ENCODE assay signal across 1 cellular context in the genomic region with DNA sequence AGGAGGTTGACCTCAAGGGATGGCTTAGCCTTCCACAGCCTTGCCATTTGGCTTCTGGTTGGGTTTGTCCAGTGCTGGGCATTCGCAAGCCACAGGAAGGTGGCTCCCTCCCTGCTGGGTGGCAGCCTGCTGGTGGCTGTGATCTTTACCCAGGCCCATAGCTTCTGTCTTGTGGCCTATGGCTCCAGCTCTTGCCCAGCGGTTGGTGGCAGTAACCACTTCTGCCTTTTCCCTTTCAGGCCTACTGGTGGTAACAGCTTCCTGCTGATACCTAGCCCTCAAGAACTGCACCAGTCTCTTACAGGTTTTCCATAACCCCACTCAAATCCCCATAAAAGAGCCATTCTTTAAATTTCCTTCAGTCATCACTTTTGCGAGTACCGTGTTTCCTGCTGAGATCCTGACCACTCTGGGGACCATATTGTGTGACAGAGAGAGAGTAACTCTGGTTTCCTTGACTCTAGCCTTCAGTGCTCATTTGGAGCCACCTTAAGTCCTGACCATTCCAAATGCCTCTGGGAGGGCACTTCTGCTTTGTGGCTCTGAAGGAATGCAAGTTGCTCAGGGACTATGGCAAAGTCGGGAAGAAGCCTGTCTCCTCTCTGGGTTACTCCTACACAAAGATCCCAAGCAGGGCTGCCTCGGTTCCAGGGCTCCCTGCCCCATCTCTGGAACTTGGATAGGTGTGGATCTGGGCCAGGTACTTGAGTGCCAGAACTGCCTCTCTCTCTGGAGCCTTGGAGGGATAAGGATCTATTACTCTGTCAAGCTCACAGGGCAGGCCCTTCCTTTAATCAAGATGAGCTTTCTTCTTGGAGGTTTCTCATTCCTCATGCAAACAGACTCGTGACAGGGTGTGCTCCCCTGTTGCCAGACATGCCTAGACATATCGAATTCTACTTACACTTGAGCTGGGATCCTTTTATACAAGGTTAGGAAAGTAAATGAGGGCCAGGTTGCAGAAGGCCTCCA.
TF ChIP-seq lines count a peak whose summit lies in the region.

No MANE protein-coding gene starts in this region.

TF ChIP-seq in H1, 55 proteins besides CTCF, POLR2A, EP300 and RAD21:
- TF ChIP-seq TAF1 (IDR thresholded peaks at IDR 0.05; ENCODE audit: low read depth, low read length) = no peak
- no peak for TF ChIP-seq HDAC2 (IDR thresholded peaks at IDR 0.05; ENCODE audit: borderline replicate concordance in 1 of 2, low read depth in 2 of 2, low read length in 2 of 2)
- TF ChIP-seq JUN (IDR thresholded peaks at IDR 0.05; ENCODE audit: low read depth, low read length) = no peak
- no peak for TF ChIP-seq BRCA1 (IDR thresholded peaks at IDR 0.05; ENCODE audit: low read depth, low read length)
- no peak for TF ChIP-seq RBBP5 (IDR thresholded peaks at IDR 0.05; ENCODE audit: borderline replicate concordance, low read depth, low read length)
- no peak for TF ChIP-seq SUZ12 (IDR thresholded peaks at IDR 0.05; ENCODE audit: low read length)
